ENCODE assay signal across 24 cellular contexts in the genomic region with DNA sequence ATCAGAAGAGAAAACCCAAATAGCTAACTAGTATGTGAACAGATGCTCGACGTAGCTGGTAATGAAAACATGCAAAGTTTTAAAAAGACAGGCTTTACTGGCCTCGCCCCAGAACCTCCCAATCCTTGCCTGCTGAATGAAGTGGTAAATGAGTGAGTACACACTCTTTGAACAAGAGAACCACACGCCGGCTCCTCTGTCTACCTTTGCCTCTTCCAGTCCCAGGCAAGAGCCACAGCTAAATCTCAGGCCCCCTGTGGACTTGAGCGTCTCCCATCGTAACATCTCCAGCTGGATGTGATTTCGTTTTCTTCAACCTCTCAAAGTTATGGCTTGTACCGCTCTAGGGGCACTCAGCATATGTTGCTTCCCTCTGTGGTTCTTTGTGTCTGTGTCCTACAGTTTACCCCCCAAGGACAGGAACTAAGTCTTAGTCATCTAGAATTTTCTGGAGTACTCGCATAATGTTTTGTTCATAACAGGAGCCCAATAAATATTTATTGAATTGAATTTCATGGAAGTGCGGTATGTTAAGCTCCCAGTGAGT.
DNase-seq lines count a peak whose midpoint lies in the region; ATAC-seq, FAIRE-seq and TF ChIP-seq lines count a peak whose summit lies in the region.
"Had no signal": no experiment of that assay in that cellular context is flagged by ENCODE, and none has a peak within 500 bp of the region (broad histone marks: within the 10 kb centered on the region; RNA-seq: fewer than 3 reads in every experiment).

No MANE protein-coding gene starts in this region.

- CTCF ChIA-PET in A673 (lab: Charles Lee) (no interaction called here), K562 (lab: Yijun Ruan, JAX; ENCODE audit: low intra/inter-chr PET ratio) (no interaction called here)

- in situ Hi-C loops in K562 (cut with MboI), result no loop called here

- H3K9ac ChIP-seq in DND-41 (ENCODE audit: low read depth, low read length) (no peak overlapping the region), K562 (ENCODE audit: insufficient read depth in 1 of 2, low read depth in 2 of 2, low read length in 2 of 2) (no peak overlapping the region)

- H3K4me2 ChIP-seq in DND-41 (ENCODE audit: insufficient read depth, low read length) (no peak overlapping the region), K562 (ENCODE audit: insufficient read depth, low read length) (no peak overlapping the region)

- H2AFZ ChIP-seq in DND-41 (ENCODE audit: low read depth, low read length), result no peak overlapping the region; the same call in 1 of the 2 replicates
- H2AFZ ChIP-seq in K562 (ENCODE audit: low read depth, low read length), result no peak overlapping the region; the same call in 1 of the 2 replicates

- TF ChIP-seq EP300 in K562 (IDR thresholded peaks at IDR 0.05; ENCODE audit: low read length), result no peak

- peak; percentile 56 for DNase-seq in A673 (ENCODE audit: low spot score)
- no peak for DNase-seq in DND-41
- peak; percentile 40 for DNase-seq in RPMI7951 (ENCODE audit: low read depth)
- DNase-seq in K562 (ENCODE audit: extremely low read depth in 1 of 4, low spot score in 3 of 4), result no peak
- DNase-seq in cardiac septum (ENCODE audit: low spot score), result no peak
- DNase-seq in SW480 (ENCODE audit: low spot score), result no peak
- no peak for DNase-seq in central memory CD4-positive, alpha-beta T cell
- DNase-seq: Caco-2; CD8-positive, alpha-beta T cell; DMS79 treated with DMSO at 0.1 percent for 48 hours; H7; KBM-7; MM.1S; NCI-H1092; NCI-H1436; NCI-H187; NCI-H2081 treated with DMSO at 0.1 percent for 48 hours; NCI-H524; NCI-H748 treated with DMSO at 0.1 percent for 48 hours had no signal

- POLR2A ChIA-PET in A673 (lab: Charles Lee; ENCODE audit: low non-redundant PET), result interaction anchor here (0.7 kb wide), 1 partner anchor 383 kb away, joined by 5 read pairs; no protein-coding TSS in a partner anchor
- POLR2A ChIA-PET in K562 (lab: Yijun Ruan, JAX), result interaction anchor here (0.9 to 2.3 kb wide), 6 partner anchors 10 to 24 kb away, joined by 3 to 8 read pairs (median 4); no protein-coding TSS in a partner anchor

- H3K4me3 ChIP-seq in A673 (ENCODE audit: low read depth, low read length, poor library complexity, severe bottlenecking) (no peak overlapping the region), DND-41 (ENCODE audit: low read depth in 1 of 2, low read length in 2 of 2) (no peak overlapping the region), K562 (no peak overlapping the region)

- H3K79me2 ChIP-seq in DND-41 (ENCODE audit: insufficient read depth, low read length) (no peaks in the 10 kb centered on the region), K562 (ENCODE audit: control insufficient read depth, insufficient read depth, low read length) (no peaks in the 10 kb centered on the region)

- H3K27ac ChIP-seq in A673 (ENCODE audit: low read depth, low read length, poor library complexity, severe bottlenecking) (no peak overlapping the region), DND-41 (ENCODE audit: low read length) (no peak overlapping the region; the same call in 1 of the 2 replicates), K562 (ENCODE audit: extremely low read depth, low read depth, low read length) (no peak overlapping the region)
- H3K27ac ChIP-seq: C4-2B had no signal

- no peak for FAIRE-seq in K562 (lab: Jason Lieb, UNC)
- FAIRE-seq: GM19239, HTR-8/SVneo, RCC 7860 had no signal

- WGBS in K562 (ENCODE audit: insufficient coverage, low coverage, missing lambda C conversion rate), result 50% methylated on average over 11 of the region's 11 CpGs

- TF ChIP-seq POLR2A in K562 (conservative IDR thresholded peaks at IDR 0.05), result no peak

- H4K20me1 ChIP-seq in DND-41 (ENCODE audit: insufficient read depth, low read length) (no peaks in the 10 kb centered on the region), K562 (replicated peaks; ENCODE audit: control insufficient read depth, insufficient read depth, low read length) (no peaks in the 10 kb centered on the region)

- no peaks in the 10 kb centered on the region for H3K9me1 ChIP-seq in K562 (ENCODE audit: control insufficient read depth, insufficient read depth, low read length)

- H3K27me3 ChIP-seq in A673 (replicated peaks; ENCODE audit: insufficient read depth, low read depth, low read length, poor library complexity) (no peaks in the 10 kb centered on the region), DND-41 (ENCODE audit: insufficient read depth, low read length, poor library complexity) (no peaks in the 10 kb centered on the region), K562 (ENCODE audit: control insufficient read depth in 2 of 2, insufficient read depth in 2 of 2, low read length in 2 of 2) (no peaks in the 10 kb centered on the region; a peak in 1 of 5 replicates)

- TF ChIP-seq RAD21 in K562 (CRISPR knock-in tag; conservative IDR thresholded peaks at IDR 0.05 in 1 of 2, IDR thresholded peaks at IDR 0.05 in 1 of 2), result no peak

- BruUV-seq in A673 (replicated peaks; lab: Mats Ljungman, UMichigan) (no TSS peak), K562 (replicated peaks; lab: Mats Ljungman, UMichigan) (no TSS peak)

- H3K4me1 ChIP-seq in A673 (ENCODE audit: insufficient read depth, low read length, poor library complexity, severe bottlenecking) (peaks cover 15% of the 10 kb centered on the region), DND-41 (ENCODE audit: insufficient read depth, low read length) (peaks cover 21% of the 10 kb centered on the region), K562 (replicated peaks in 1 of 2; ENCODE audit: control insufficient read depth in 2 of 2, insufficient read depth in 2 of 2, low read length in 2 of 2) (peaks cover 0 to 3% of the 10 kb centered on the region in 2 experiments; a peak in 1 of 5 replicates)

- no peaks in the 10 kb centered on the region for H3K36me3 ChIP-seq in A673 (ENCODE audit: insufficient read depth, low read length, poor library complexity, severe bottlenecking)
- H3K36me3 ChIP-seq in DND-41 (ENCODE audit: insufficient read depth, low read length), result no peaks in the 10 kb centered on the region
- no peaks in the 10 kb centered on the region for H3K36me3 ChIP-seq in K562 (ENCODE audit: control insufficient read depth, insufficient read depth, low read length)

- TF ChIP-seq CTCF in A673 (conservative IDR thresholded peaks at IDR 0.05; ENCODE audit: low read depth, low read length), result no peak
- TF ChIP-seq CTCF in DND-41 (IDR thresholded peaks at IDR 0.05; ENCODE audit: borderline replicate concordance, extremely low read depth, low read length, poor library complexity, severe bottlenecking), result no peak
- no peak for TF ChIP-seq CTCF in K562 (IDR thresholded peaks at IDR 0.05 in 2 of 3, conservative IDR thresholded peaks at IDR 0.05 in 1 of 3; ENCODE audit: insufficient read depth in 2 of 3, low read depth in 1 of 3, low read length in 3 of 3)

- peak; percentile 21; the same call in 1 of the 3 replicates for ATAC-seq in DND-41 (ENCODE audit: insufficient read depth, low read depth)
- peak; percentile 67 for ATAC-seq in K562
- ATAC-seq in HG03196 (IDR thresholded peaks at IDR 0.05; ENCODE audit: unreplicated experiment), result no peak
- ATAC-seq: CD8-positive, alpha-beta T cell had no signal

- intact Hi-C loops in A673 (cut with micrococcal nuclease; ENCODE audit: unreplicated experiment) (no loop called here), K562 (cut with micrococcal nuclease) (no loop called here), cardiac septum (cut with DNase I) (no loop called here)

- H3K9me3 ChIP-seq in A673 (ENCODE audit: low read depth, low read length, poor library complexity, severe bottlenecking) (no peaks in the 10 kb centered on the region), DND-41 (ENCODE audit: insufficient read depth, low read length, severe bottlenecking) (no peaks in the 10 kb centered on the region), K562 (replicated peaks; ENCODE audit: control insufficient read depth, insufficient read depth, low read depth, low read length) (no peaks in the 10 kb centered on the region)
- H3K9me3 ChIP-seq: Caco-2 had no signal

TF ChIP-seq in K562, 482 proteins besides CTCF, POLR2A, EP300 and RAD21:
- no peak for TF ChIP-seq SUPT5H (IDR thresholded peaks at IDR 0.05)

Comparison
In these comparisons a context has a peak if more than half of its experiments do, and no peak if none do; other contexts are left out.
1. DNase-seq: peak in A673 (single experiment) and RPMI7951 (single experiment); none in DND-41 (single experiment), K562 (0 of 4), cardiac septum (single experiment), SW480 (single experiment) and central memory CD4-positive, alpha-beta T cell (single experiment).